Comparison of ENCODE assay signal across 19 cellular contexts in the genomic region with DNA sequence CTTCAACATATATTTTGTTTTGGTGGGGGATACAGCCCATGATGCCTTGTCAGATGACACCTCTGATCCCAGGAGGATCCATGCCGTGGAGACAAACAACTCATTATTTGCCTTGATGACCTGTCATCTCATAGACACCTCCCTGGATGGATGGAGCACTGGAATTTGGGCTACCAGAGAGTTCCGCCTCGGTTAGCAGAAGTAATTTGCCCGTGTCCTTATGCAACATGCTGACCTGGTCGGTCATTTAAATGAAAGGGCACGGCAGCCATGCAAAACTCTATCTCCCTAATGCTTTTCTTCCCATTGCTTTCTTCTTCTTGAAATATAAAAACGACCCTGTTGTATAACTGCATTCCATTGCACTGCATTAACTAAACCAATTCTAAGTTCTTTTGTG.
DNase-seq lines count a peak whose midpoint lies in the region; FAIRE-seq and TF ChIP-seq lines count a peak whose summit lies in the region.
"Had no signal": no experiment of that assay in that cellular context is flagged by ENCODE, and none has a peak within 500 bp of the region (broad histone marks: within the 10 kb centered on the region; RNA-seq: fewer than 3 reads in every experiment).

No MANE protein-coding gene starts in this region.

- no peak overlapping the region for H2AFZ ChIP-seq in H1 (ENCODE audit: low read length)

- H3K27ac ChIP-seq in H1 (ENCODE audit: low read depth, low read length), result no peak overlapping the region
- H3K27ac ChIP-seq: HL-60 had no signal

- 0 out of 2 replicates have a peak, but pooled peaks cover 3% of the 10 kb centered on the region for H3K79me1 ChIP-seq in H1 (ENCODE audit: low read depth, low read length)

- no peak overlapping the region for H2BK20ac ChIP-seq in H1 (ENCODE audit: low read length)

- H4K91ac ChIP-seq in H1 (replicated peaks; ENCODE audit: insufficient read length, low read length), result peak overlapping the region; percentile 57

- no peak overlapping the region for H3K14ac ChIP-seq in H1 (ENCODE audit: insufficient read length)

- H3K18ac ChIP-seq in H1 (ENCODE audit: extremely low read depth, low read length), result no peak overlapping the region

- H3K27me3 ChIP-seq in H1 (replicated peaks in 1 of 4; ENCODE audit: control insufficient read depth in 3 of 4, extremely low read depth in 1 of 4, insufficient read depth in 3 of 4, low read length in 3 of 4), result no peaks in the 10 kb centered on the region
- H3K27me3 ChIP-seq: BE2C had no signal

- H3K23ac ChIP-seq in H1 (ENCODE audit: insufficient read length), result no peak overlapping the region

- no peak for TF ChIP-seq CTCF in H1 (IDR thresholded peaks at IDR 0.05; ENCODE audit: control extremely low read depth in 1 of 3, insufficient read depth in 1 of 3, low read depth in 1 of 3, low read length in 3 of 3)

- no peak overlapping the region for H2BK5ac ChIP-seq in H1 (ENCODE audit: low read depth, low read length)

- TF ChIP-seq RAD21 in H1 (IDR thresholded peaks at IDR 0.05 in 1 of 2, conservative IDR thresholded peaks at IDR 0.05 in 1 of 2; ENCODE audit: low read depth in 2 of 2, low read length in 2 of 2), result no peak

- no peaks in the 10 kb centered on the region; a peak in 1 of 4 replicates for H3K79me2 ChIP-seq in H1 (ENCODE audit: control insufficient read depth in 1 of 2, insufficient read depth in 2 of 2, low read length in 2 of 2)

- no peak overlapping the region for H3K9ac ChIP-seq in H1 (replicated peaks in 1 of 4; ENCODE audit: extremely low read depth in 1 of 4, low read depth in 3 of 4, low read length in 3 of 4)

- TF ChIP-seq POLR2A in H1 (IDR thresholded peaks at IDR 0.05; ENCODE audit: control extremely low read depth in 1 of 2, low read depth in 2 of 2, low read length in 2 of 2), result no peak

- no peaks in the 10 kb centered on the region; a peak in 1 of 8 replicates for H3K36me3 ChIP-seq in H1 (ENCODE audit: control insufficient read depth in 2 of 4, insufficient read depth in 4 of 4, low read length in 3 of 4)
- H3K36me3 ChIP-seq: BE2C, HAP-1 had no signal

- H3K23me2 ChIP-seq in H1 (ENCODE audit: low read depth, low read length), result peaks cover 17% of the 10 kb centered on the region

- no peak overlapping the region for H2BK120ac ChIP-seq in H1 (replicated peaks; ENCODE audit: low read depth, low read length)

- in situ Hi-C loops in Caki2 (cut with HindIII; ENCODE audit: low pct_unique_long_range_greater_than_20kb, low sequenced_read_pairs), result no loop called here

- H4K20me1 ChIP-seq in H1 (replicated peaks in 1 of 2; ENCODE audit: control insufficient read depth in 1 of 2, insufficient read depth in 2 of 2, low read length in 2 of 2), result peaks cover 0 to 8% of the 10 kb centered on the region in 2 experiments

- TF ChIP-seq EP300 in H1 (IDR thresholded peaks at IDR 0.05; ENCODE audit: borderline replicate concordance in 1 of 2, low read depth in 2 of 2, low read length in 2 of 2), result no peak

- no peak overlapping the region for H3K56ac ChIP-seq in H1 (replicated peaks; ENCODE audit: insufficient read length, low read depth, low read length)

- no peak overlapping the region for H2BK12ac ChIP-seq in H1 (ENCODE audit: low read depth, low read length)

- H3K4me3 ChIP-seq in H1 (ENCODE audit: extremely low read depth in 1 of 4, insufficient read depth in 2 of 4, low read depth in 3 of 4, low read length in 4 of 4), result no peak overlapping the region
- H3K4me3 ChIP-seq: HAP-1 had no signal

- WGBS in H1 (ENCODE audit: extremely low coverage in 1 of 2, insufficient coverage in 1 of 2, insufficient read length in 1 of 2, insufficient replicate concordance in 2 of 2, low coverage in 1 of 2, low lambda C conversion rate in 2 of 2, missing lambda C conversion rate in 1 of 2), 2 experiments, result 94% methylated on average over 7 of the region's 7 CpGs; no CpG with 5 or more reads in 1 of the 2 experiments

- H3K4ac ChIP-seq in H1 (replicated peaks; ENCODE audit: insufficient read length, low read depth, low read length), result no peak overlapping the region

- peaks cover 3 to 6% (median 3%) of the 10 kb centered on the region in 4 experiments; a peak in 6 of 7 replicates for H3K4me1 ChIP-seq in H1 (replicated peaks in 1 of 4; ENCODE audit: control insufficient read depth in 3 of 4, insufficient read depth in 4 of 4, low read length in 3 of 4)
- H3K4me1 ChIP-seq: BE2C, HAP-1 had no signal

- H3K4me2 ChIP-seq in H1 (ENCODE audit: insufficient read depth in 1 of 2, low read depth in 2 of 2, low read length in 2 of 2), result no peak overlapping the region

- CTCF ChIA-PET in H1 (lab: Charles Lee; ENCODE audit: partially characterized antibody), result no interaction called here

- no peak overlapping the region for H2BK15ac ChIP-seq in H1 (ENCODE audit: low read length)

- H3K9me3 ChIP-seq in H1 (ENCODE audit: insufficient read depth in 2 of 2, low read depth in 1 of 2, low read length in 1 of 2), result no peaks in the 10 kb centered on the region; a peak in 1 of 4 replicates
- H3K9me3 ChIP-seq: BE2C, HAP-1 had no signal

- no peak overlapping the region; the same call in 1 of the 2 replicates for H4K8ac ChIP-seq in H1 (ENCODE audit: extremely low read depth, insufficient read depth, low read length)

- no peak for FAIRE-seq in H1 (lab: Jason Lieb, UNC)
- FAIRE-seq: D721Med, HTR-8/SVneo had no signal

- POLR2A ChIA-PET in H1 (lab: Charles Lee; ENCODE audit: partially characterized antibody), result no interaction called here

- H4K5ac ChIP-seq in H1 (ENCODE audit: insufficient read length, low read depth, low read length), result no peak overlapping the region

- H2AK5ac ChIP-seq in H1 (ENCODE audit: low read depth, low read length), result no peak overlapping the region

- peak; percentile 81 for DNase-seq in Caki2 (ENCODE audit: low read depth)
- no peak for DNase-seq in H1 (ENCODE audit: low read depth in 1 of 2, low spot score in 2 of 2)
- DNase-seq in kidney tubule cell (ENCODE audit: low spot score), result peak; percentile 84
- peak; percentile 58 for DNase-seq in renal cortical epithelial cell (ENCODE audit: low read depth)
- no peak for DNase-seq in DMS79 (lab: John Stamatoyannopoulos, UW)
- DNase-seq in UCSD-AML1 (lab: John Stamatoyannopoulos, UW; ENCODE audit: unreplicated experiment), result no peak
- no peak for DNase-seq in NCI-H524 (lab: John Stamatoyannopoulos, UW)
- DNase-seq: BE2C; C1 segment of cervical spinal cord; CD4-positive, CD25-positive, alpha-beta regulatory T cell; CD8-positive, alpha-beta memory T cell; COR-L47; DMS79 treated with DMSO at 0.1 percent for 48 hours; GF-D8; KBM-7 had no signal

TF ChIP-seq in H1, 55 proteins besides CTCF, POLR2A, EP300 and RAD21:
- TF ChIP-seq FOSL1 (IDR thresholded peaks at IDR 0.05; ENCODE audit: insufficient read depth, low read depth, low read length) (no peak), RBBP5 (IDR thresholded peaks at IDR 0.05; ENCODE audit: borderline replicate concordance, low read depth, low read length) (no peak)

Comparison
In these comparisons a context has a peak if more than half of its experiments do, and no peak if none do; other contexts are left out.
1. DNase-seq: peak in Caki2 (single experiment), kidney tubule cell (single experiment) and renal cortical epithelial cell (single experiment); none in H1 (0 of 2), DMS79 (single experiment), UCSD-AML1 (single experiment) and NCI-H524 (0 of 2).